Comparison of ENCODE assay signal across 12 cellular contexts in genomic region chr7:99860281-99861127, GRCh38. TPM values are rescaled to one million over a fixed set of nuclear protein-coding genes. Genes with fewer than 3 reads are reported as not detected.
DNase-seq lines count a peak whose midpoint lies in the region; ATAC-seq, FAIRE-seq and TF ChIP-seq lines count a peak whose summit lies in the region.
"Had no signal": no experiment of that assay in that cellular context is flagged by ENCODE, and none has a peak within 500 bp of the region (broad histone marks: within the 10 kb centered on the region; RNA-seq: fewer than 3 reads in every experiment).

No MANE protein-coding gene starts in this region.

- DNase-seq in GM03348 (ENCODE audit: low spot score) (peak; percentile 82), SW480 (ENCODE audit: low spot score) (peak; percentile 83), foreskin melanocyte (peak; percentile 95), renal cortical epithelial cell (ENCODE audit: low read depth) (peak; percentile 91), D721Med (ENCODE audit: insufficient read length, low spot score) (no peak)
- DNase-seq: dermis blood vessel endothelial cell, DND-41, mesendoderm, NCI-H2029 had no signal

- no peak for TF ChIP-seq CTCF in D721Med (IDR thresholded peaks at IDR 0.05; ENCODE audit: insufficient read depth, missing control alignments)

- no peak for ATAC-seq in HG02973 (IDR thresholded peaks at IDR 0.05; ENCODE audit: unreplicated experiment)
- no peak for ATAC-seq in HG02852 (IDR thresholded peaks at IDR 0.05; ENCODE audit: unreplicated experiment)
- ATAC-seq in HG02623 (IDR thresholded peaks at IDR 0.05; ENCODE audit: unreplicated experiment) = no peak

- no peak for FAIRE-seq in D721Med (lab: Jason Lieb, UNC)

RNA-seq across cellular contexts. Expression of gene OR2AE1, which starts 16.3 kb away (rescaled TPM):
- total RNA-seq in renal cortical epithelial cell = 0.15 TPM in 1 of 2 replicates, not detected in the other

RNA-seq across cellular contexts. Expression of gene CYP3A43, which starts 32.7 kb away (rescaled TPM):
- not detected in 2 replicates for total RNA-seq in renal cortical epithelial cell
- total RNA-seq: dermis blood vessel endothelial cell had no signal

RNA-seq across cellular contexts. Expression of gene TRIM4, which starts 58.8 kb away (rescaled TPM):
- 21.2 and 35.4 TPM in 2 replicates for total RNA-seq in renal cortical epithelial cell
